Comparison of ENCODE assay signal across 20 cellular contexts in genomic region chr2:196463706-196464105, GRCh38.
"Had no signal": no experiment of that assay in that cellular context is flagged by ENCODE, and none has a peak within 500 bp of the region (broad histone marks: within the 10 kb centered on the region; RNA-seq: fewer than 3 reads in every experiment).

No MANE protein-coding gene starts in this region.

- DNase-seq: effector CD4-positive, alpha-beta T cell; endodermal cell; erythroblast; foreskin keratinocyte; head of caudate nucleus; hippocampal formation; kidney glomerular epithelial cell; naive thymus-derived CD8-positive, alpha-beta T cell; sigmoid colon; stimulated activated CD4-positive, alpha-beta T cell treated with anti-CD3 and anti-CD28 coated beads, Interleukin-2, amount 100 ng/mL, for 24 hours; stimulated activated CD4-positive, alpha-beta T cell treated with anti-CD3 and anti-CD28 coated beads, Interleukin-4, amount 100 ng/mL, for 4 hours; stimulated activated naive B cell treated with anti-CD40 and anti-IgM and Interleukin-4, amounts not matched to agents 10 μg/mL and 1 μg/mL and 100 μg/mL, for 72 hours; stimulated activated naive CD8-positive, alpha-beta T cell treated with anti-CD3 and anti-CD28 coated beads, Interleukin-15, amount 100 ng/mL, for 72 hours; transverse colon had no signal

- H3K4me1 ChIP-seq: foreskin keratinocyte, right atrium auricular region, sigmoid colon, transverse colon had no signal

- H3K36me3 ChIP-seq: right atrium auricular region, sigmoid colon, thoracic aorta, transverse colon had no signal

- H3K27ac ChIP-seq: coronary artery, foreskin keratinocyte, right atrium auricular region, sigmoid colon, skin epidermis, thoracic aorta, transverse colon had no signal

- H3K4me3 Mint-ChIP-seq: endodermal cell; naive thymus-derived CD8-positive, alpha-beta T cell; neural crest cell; stimulated activated naive B cell treated with anti-CD40 and anti-IgM and Interleukin-4, amounts not matched to agents 10 μg/mL and 1 μg/mL and 100 μg/mL, for 72 hours; stimulated activated naive CD8-positive, alpha-beta T cell treated with anti-CD3 and anti-CD28 coated beads, Interleukin-15, amount 100 ng/mL, for 72 hours had no signal

- H3K4me3 ChIP-seq: coronary artery, right atrium auricular region, sigmoid colon, skin epidermis, thoracic aorta, transverse colon had no signal

- FAIRE-seq: endothelial cell of umbilical vein had no signal

- H3K27me3 ChIP-seq: right atrium auricular region, sigmoid colon had no signal

- H3K9me3 Mint-ChIP-seq: endodermal cell, neural crest cell had no signal

- H3K9me3 ChIP-seq: right atrium auricular region, sigmoid colon, thoracic aorta, transverse colon had no signal

- H3K27ac Mint-ChIP-seq: endodermal cell; stimulated activated naive B cell treated with anti-CD40 and anti-IgM and Interleukin-4, amounts not matched to agents 10 μg/mL and 1 μg/mL and 100 μg/mL, for 72 hours; stimulated activated naive CD8-positive, alpha-beta T cell treated with anti-CD3 and anti-CD28 coated beads, Interleukin-15, amount 100 ng/mL, for 72 hours had no signal

- ATAC-seq: foreskin keratinocyte; naive thymus-derived CD8-positive, alpha-beta T cell; stimulated activated naive B cell treated with anti-CD40 and anti-IgM and Interleukin-4, amounts not matched to agents 10 μg/mL and 1 μg/mL and 100 μg/mL, for 72 hours; stimulated activated naive CD8-positive, alpha-beta T cell treated with anti-CD3 and anti-CD28 coated beads, Interleukin-15, amount 100 ng/mL, for 72 hours had no signal
